ENCODE assay signal across 1 cellular context in genomic region chr18:35497334-35498197, GRCh38.
A peak's percentile ranks its signal among the peaks of the same experiment; 100 is the strongest.
TF ChIP-seq lines count a peak whose summit lies in the region.

Gene INO80C, minus strand, starts transcription at chr18:35497960. Its CDS starts 86 bp downstream, at chr18:35497874.

TF ChIP-seq in HepG2, 621 proteins besides CTCF, POLR2A, EP300 and RAD21 (continues in another document):
- TF ChIP-seq, protein P1, sequence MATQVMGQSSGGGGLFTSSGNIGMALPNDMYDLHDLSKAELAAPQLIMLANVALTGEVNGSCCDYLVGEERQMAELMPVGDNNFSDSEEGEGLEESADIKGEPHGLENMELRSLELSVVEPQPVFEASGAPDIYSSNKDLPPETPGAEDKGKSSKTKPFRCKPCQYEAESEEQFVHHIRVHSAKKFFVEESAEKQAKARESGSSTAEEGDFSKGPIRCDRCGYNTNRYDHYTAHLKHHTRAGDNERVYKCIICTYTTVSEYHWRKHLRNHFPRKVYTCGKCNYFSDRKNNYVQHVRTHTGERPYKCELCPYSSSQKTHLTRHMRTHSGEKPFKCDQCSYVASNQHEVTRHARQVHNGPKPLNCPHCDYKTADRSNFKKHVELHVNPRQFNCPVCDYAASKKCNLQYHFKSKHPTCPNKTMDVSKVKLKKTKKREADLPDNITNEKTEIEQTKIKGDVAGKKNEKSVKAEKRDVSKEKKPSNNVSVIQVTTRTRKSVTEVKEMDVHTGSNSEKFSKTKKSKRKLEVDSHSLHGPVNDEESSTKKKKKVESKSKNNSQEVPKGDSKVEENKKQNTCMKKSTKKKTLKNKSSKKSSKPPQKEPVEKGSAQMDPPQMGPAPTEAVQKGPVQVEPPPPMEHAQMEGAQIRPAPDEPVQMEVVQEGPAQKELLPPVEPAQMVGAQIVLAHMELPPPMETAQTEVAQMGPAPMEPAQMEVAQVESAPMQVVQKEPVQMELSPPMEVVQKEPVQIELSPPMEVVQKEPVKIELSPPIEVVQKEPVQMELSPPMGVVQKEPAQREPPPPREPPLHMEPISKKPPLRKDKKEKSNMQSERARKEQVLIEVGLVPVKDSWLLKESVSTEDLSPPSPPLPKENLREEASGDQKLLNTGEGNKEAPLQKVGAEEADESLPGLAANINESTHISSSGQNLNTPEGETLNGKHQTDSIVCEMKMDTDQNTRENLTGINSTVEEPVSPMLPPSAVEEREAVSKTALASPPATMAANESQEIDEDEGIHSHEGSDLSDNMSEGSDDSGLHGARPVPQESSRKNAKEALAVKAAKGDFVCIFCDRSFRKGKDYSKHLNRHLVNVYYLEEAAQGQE (IDR thresholded peaks at IDR 0.05; ENCODE audit: borderline replicate concordance in 1 of 2, low read depth in 1 of 2, low read length in 2 of 2) = no peak; a peak in 1 of 4 replicates
- peak; percentile 86; the same call in 1 of the 2 replicates for TF ChIP-seq KLF6 (CRISPR knock-in tag; IDR thresholded peaks at IDR 0.05)
- TF ChIP-seq ISX (CRISPR knock-in tag; conservative IDR thresholded peaks at IDR 0.05) = no peak; the same call in 1 of the 2 replicates
- TF ChIP-seq NFIB (CRISPR knock-in tag; IDR thresholded peaks at IDR 0.05; ENCODE audit: borderline replicate concordance) = no peak
- TF ChIP-seq GZF1 (CRISPR knock-in tag; IDR thresholded peaks at IDR 0.05) = no peak
- TF ChIP-seq FOXO1 (CRISPR knock-in tag; IDR thresholded peaks at IDR 0.05) = peak; percentile 58; the same call in 1 of the 2 replicates
- peak; percentile 65; the same call in 1 of the 2 replicates for TF ChIP-seq DR1 (CRISPR knock-in tag; IDR thresholded peaks at IDR 0.05)
- peak; percentile 100 for TF ChIP-seq XRCC5 (optimal IDR thresholded peaks at IDR 0.05; ENCODE audit: low read length)
- peak; percentile 38; the same call in 1 of the 2 replicates for TF ChIP-seq NKX3-1 (CRISPR knock-in tag; IDR thresholded peaks at IDR 0.05)
- TF ChIP-seq KLF9 (CRISPR knock-in tag; IDR thresholded peaks at IDR 0.05; ENCODE audit: low read depth) = 0 out of 2 replicates have a peak, but pooled peaks have one; percentile 27
- TF ChIP-seq ZNF3 (CRISPR knock-in tag; IDR thresholded peaks at IDR 0.05) = no peak
- TF ChIP-seq BATF2 (CRISPR knock-in tag; IDR thresholded peaks at IDR 0.05) = no peak; the same call in 1 of the 2 replicates
- no peak; the same call in none of the 2 replicates for TF ChIP-seq ZNF274 (CRISPR knock-in tag; IDR thresholded peaks at IDR 0.05)
- TF ChIP-seq ZNF781 (CRISPR knock-in tag; IDR thresholded peaks at IDR 0.05; ENCODE audit: borderline replicate concordance, not compliant biosample characterization) = peak; percentile 68
- peak; percentile 71 for TF ChIP-seq ZNF546 (CRISPR knock-in tag; conservative IDR thresholded peaks at IDR 0.05)
- TF ChIP-seq ZSCAN30 (CRISPR knock-in tag; IDR thresholded peaks at IDR 0.05) = peak; percentile 69; the same call in 1 of the 2 replicates
- no peak; the same call in 1 of the 2 replicates for TF ChIP-seq PAWR (CRISPR knock-in tag; IDR thresholded peaks at IDR 0.05; ENCODE audit: borderline replicate concordance)
- TF ChIP-seq, protein P2, sequence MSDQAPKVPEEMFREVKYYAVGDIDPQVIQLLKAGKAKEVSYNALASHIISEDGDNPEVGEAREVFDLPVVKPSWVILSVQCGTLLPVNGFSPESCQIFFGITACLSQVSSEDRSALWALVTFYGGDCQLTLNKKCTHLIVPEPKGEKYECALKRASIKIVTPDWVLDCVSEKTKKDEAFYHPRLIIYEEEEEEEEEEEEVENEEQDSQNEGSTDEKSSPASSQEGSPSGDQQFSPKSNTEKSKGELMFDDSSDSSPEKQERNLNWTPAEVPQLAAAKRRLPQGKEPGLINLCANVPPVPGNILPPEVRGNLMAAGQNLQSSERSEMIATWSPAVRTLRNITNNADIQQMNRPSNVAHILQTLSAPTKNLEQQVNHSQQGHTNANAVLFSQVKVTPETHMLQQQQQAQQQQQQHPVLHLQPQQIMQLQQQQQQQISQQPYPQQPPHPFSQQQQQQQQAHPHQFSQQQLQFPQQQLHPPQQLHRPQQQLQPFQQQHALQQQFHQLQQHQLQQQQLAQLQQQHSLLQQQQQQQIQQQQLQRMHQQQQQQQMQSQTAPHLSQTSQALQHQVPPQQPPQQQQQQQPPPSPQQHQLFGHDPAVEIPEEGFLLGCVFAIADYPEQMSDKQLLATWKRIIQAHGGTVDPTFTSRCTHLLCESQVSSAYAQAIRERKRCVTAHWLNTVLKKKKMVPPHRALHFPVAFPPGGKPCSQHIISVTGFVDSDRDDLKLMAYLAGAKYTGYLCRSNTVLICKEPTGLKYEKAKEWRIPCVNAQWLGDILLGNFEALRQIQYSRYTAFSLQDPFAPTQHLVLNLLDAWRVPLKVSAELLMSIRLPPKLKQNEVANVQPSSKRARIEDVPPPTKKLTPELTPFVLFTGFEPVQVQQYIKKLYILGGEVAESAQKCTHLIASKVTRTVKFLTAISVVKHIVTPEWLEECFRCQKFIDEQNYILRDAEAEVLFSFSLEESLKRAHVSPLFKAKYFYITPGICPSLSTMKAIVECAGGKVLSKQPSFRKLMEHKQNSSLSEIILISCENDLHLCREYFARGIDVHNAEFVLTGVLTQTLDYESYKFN (CRISPR knock-in tag; conservative IDR thresholded peaks at IDR 0.05) = peak; percentile 63
- no peak for TF ChIP-seq SETDB1 (CRISPR knock-in tag; IDR thresholded peaks at IDR 0.05; ENCODE audit: borderline replicate concordance)
- no peak for TF ChIP-seq MAFK (conservative IDR thresholded peaks at IDR 0.05 in 1 of 2, IDR thresholded peaks at IDR 0.05 in 1 of 2; ENCODE audit: low read length in 2 of 2)
- TF ChIP-seq, protein P3, sequence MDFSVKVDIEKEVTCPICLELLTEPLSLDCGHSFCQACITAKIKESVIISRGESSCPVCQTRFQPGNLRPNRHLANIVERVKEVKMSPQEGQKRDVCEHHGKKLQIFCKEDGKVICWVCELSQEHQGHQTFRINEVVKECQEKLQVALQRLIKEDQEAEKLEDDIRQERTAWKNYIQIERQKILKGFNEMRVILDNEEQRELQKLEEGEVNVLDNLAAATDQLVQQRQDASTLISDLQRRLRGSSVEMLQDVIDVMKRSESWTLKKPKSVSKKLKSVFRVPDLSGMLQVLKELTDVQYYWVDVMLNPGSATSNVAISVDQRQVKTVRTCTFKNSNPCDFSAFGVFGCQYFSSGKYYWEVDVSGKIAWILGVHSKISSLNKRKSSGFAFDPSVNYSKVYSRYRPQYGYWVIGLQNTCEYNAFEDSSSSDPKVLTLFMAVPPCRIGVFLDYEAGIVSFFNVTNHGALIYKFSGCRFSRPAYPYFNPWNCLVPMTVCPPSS (IDR thresholded peaks at IDR 0.05) = no peak
- TF ChIP-seq AGO1 (IDR thresholded peaks at IDR 0.05; ENCODE audit: low read depth, low read length, poor library complexity, severe bottlenecking) = peak; percentile 35
- TF ChIP-seq ZNF713 (CRISPR knock-in tag; IDR thresholded peaks at IDR 0.05) = 0 out of 2 replicates have a peak, but pooled peaks have one; percentile 26
- no peak for TF ChIP-seq ZIK1 (CRISPR knock-in tag; IDR thresholded peaks at IDR 0.05; ENCODE audit: borderline replicate concordance, low read depth)
- TF ChIP-seq SCMH1 (CRISPR knock-in tag; IDR thresholded peaks at IDR 0.05; ENCODE audit: borderline replicate concordance) = no peak
- TF ChIP-seq ZNF253 (CRISPR knock-in tag; IDR thresholded peaks at IDR 0.05; ENCODE audit: borderline replicate concordance) = no peak
- TF ChIP-seq CCAR2 (optimal IDR thresholded peaks at IDR 0.05; ENCODE audit: low read depth, low read length) = peak; percentile 83
- peak; percentile 73; the same call in 1 of the 2 replicates for TF ChIP-seq ZBTB2 (CRISPR knock-in tag; IDR thresholded peaks at IDR 0.05; ENCODE audit: low read depth)
- no peak for TF ChIP-seq GPBP1L1 (CRISPR knock-in tag; IDR thresholded peaks at IDR 0.05)
- 0 out of 2 replicates have a peak, but pooled peaks have one; percentile 32 for TF ChIP-seq ZNF782 (CRISPR knock-in tag; IDR thresholded peaks at IDR 0.05; ENCODE audit: borderline replicate concordance)
- TF ChIP-seq FOXK2 (IDR thresholded peaks at IDR 0.05) = no peak
- TF ChIP-seq CREB1 (IDR thresholded peaks at IDR 0.05) = no peak
- TF ChIP-seq CREB1 (CRISPR knock-in tag; IDR thresholded peaks at IDR 0.05) = peak; percentile 81
- no peak for TF ChIP-seq FOXA1 (IDR thresholded peaks at IDR 0.05)
- no peak for TF ChIP-seq FOXA1 (CRISPR knock-in tag; IDR thresholded peaks at IDR 0.05)
- TF ChIP-seq PCBP1 (IDR thresholded peaks at IDR 0.05; ENCODE audit: borderline replicate concordance, low read depth, low read length) = 0 out of 2 replicates have a peak, but pooled peaks have one; percentile 71
- no peak; the same call in 1 of the 2 replicates for TF ChIP-seq POLR2AphosphoS2 (IDR thresholded peaks at IDR 0.05; ENCODE audit: low read depth, low read length)
- TF ChIP-seq ZNF710 (CRISPR knock-in tag; IDR thresholded peaks at IDR 0.05; ENCODE audit: borderline replicate concordance) = peak; percentile 75
- TF ChIP-seq SMARCE1 (IDR thresholded peaks at IDR 0.05; ENCODE audit: borderline replicate concordance) = no peak
- TF ChIP-seq ARID5B (CRISPR knock-in tag; IDR thresholded peaks at IDR 0.05) = peak; percentile 47
- peak; percentile 40; the same call in 1 of the 2 replicates for TF ChIP-seq ZZZ3 (CRISPR knock-in tag; IDR thresholded peaks at IDR 0.05; ENCODE audit: borderline replicate concordance)
- peak; percentile 70 for TF ChIP-seq BCL6 (CRISPR knock-in tag; IDR thresholded peaks at IDR 0.05)
